ENCODE assay signal across 8 cellular contexts in the genomic region with DNA sequence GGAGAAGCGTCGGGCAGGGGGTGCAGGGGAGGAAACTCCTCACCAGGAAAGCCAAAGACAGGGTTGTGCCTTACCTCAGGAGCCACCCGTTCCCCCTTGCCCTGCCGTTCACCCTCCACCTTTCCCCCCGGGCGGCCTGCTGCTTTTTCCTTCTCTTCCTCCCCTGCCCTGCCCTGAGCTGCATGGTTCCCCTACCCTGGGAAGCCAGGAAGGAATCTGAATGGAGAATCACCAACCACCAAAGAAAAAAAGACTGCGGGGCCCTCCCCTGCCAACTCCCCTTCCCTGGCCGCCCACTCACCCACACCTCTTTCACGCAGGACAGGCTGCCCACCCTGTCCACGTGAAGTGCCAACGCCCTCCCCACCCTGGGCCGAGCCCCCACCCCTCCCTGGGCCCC. TPM values are rescaled to one million over a fixed set of nuclear protein-coding genes. Genes with fewer than 3 reads are reported as not detected.
A peak's percentile ranks its signal among the peaks of the same experiment; 100 is the strongest.
DNase-seq lines count a peak whose midpoint lies in the region; ATAC-seq, FAIRE-seq and TF ChIP-seq lines count a peak whose summit lies in the region.

No MANE protein-coding gene starts in this region.

- CTCF ChIA-PET in PC-3 (lab: Charles Lee), result no interaction called here
- CTCF ChIA-PET in K562 (lab: Yijun Ruan, JAX; ENCODE audit: low intra/inter-chr PET ratio), result interaction anchor here (0.7 kb wide), 1 partner anchor 126 kb away, joined by 3 read pairs; no protein-coding TSS in a partner anchor

- intact Hi-C loops in PC-3 (cut with micrococcal nuclease) (no loop called here), K562 (cut with micrococcal nuclease) (loop anchor here (10.0 kb wide), 1 partner anchor 165 kb away; no protein-coding TSS in a partner anchor), lower leg skin (cut with DNase I; ENCODE audit: low total_unique reads) (loop anchor here (10.0 kb wide), 1 partner anchor 175 kb away; no protein-coding TSS in a partner anchor), stomach (cut with DNase I; ENCODE audit: low total_unique reads) (no loop called here)

- H3K79me2 ChIP-seq in PC-3 (ENCODE audit: low read length) (peaks cover 41% of the 10 kb centered on the region), K562 (ENCODE audit: control insufficient read depth, insufficient read depth, low read length) (peaks cover 43% of the 10 kb centered on the region)

- no peak for TF ChIP-seq POLR2A in K562 (conservative IDR thresholded peaks at IDR 0.05)
- TF ChIP-seq POLR2A in lower leg skin (IDR thresholded peaks at IDR 0.05), result no peak
- TF ChIP-seq POLR2A in stomach (IDR thresholded peaks at IDR 0.05), result no peak

- no peak for TF ChIP-seq RAD21 in K562 (CRISPR knock-in tag; conservative IDR thresholded peaks at IDR 0.05 in 1 of 2, IDR thresholded peaks at IDR 0.05 in 1 of 2)

- TF ChIP-seq EP300 in K562 (IDR thresholded peaks at IDR 0.05; ENCODE audit: low read length), result no peak
- no peak for TF ChIP-seq EP300 in stomach (IDR thresholded peaks at IDR 0.05)

- WGBS in K562 (ENCODE audit: insufficient coverage, low coverage, missing lambda C conversion rate), result no CpG with 5 or more reads among the region's 12 CpGs
- 3 to 9% methylated on average over 11 to 12 of the region's 12 CpGs for WGBS in lower leg skin, 2 donors
- 3 to 13% (median 7%) methylated on average over 10 to 12 of the region's 12 CpGs for WGBS in stomach, 5 donors

- H3K27me3 ChIP-seq in PC-3 (ENCODE audit: low read length) (no peaks in the 10 kb centered on the region), K562 (ENCODE audit: control insufficient read depth in 2 of 2, insufficient read depth in 2 of 2, low read length in 2 of 2) (no peaks in the 10 kb centered on the region), stomach (no peaks in the 10 kb centered on the region)

- peaks cover 17% of the 10 kb centered on the region for H3K4me1 ChIP-seq in PC-3 (ENCODE audit: insufficient read depth, low read length)
- peaks cover 12 to 21% of the 10 kb centered on the region in 2 experiments; a peak in 4 of 5 replicates for H3K4me1 ChIP-seq in K562 (replicated peaks in 1 of 2; ENCODE audit: control insufficient read depth in 2 of 2, insufficient read depth in 2 of 2, low read length in 2 of 2)
- peaks cover 27 to 66% (median 54%) of the 10 kb centered on the region in 4 donors for H3K4me1 ChIP-seq in stomach

- H3K36me3 ChIP-seq in PC-3 (ENCODE audit: low read depth, low read length) (peaks cover 3% of the 10 kb centered on the region), K562 (ENCODE audit: control insufficient read depth, insufficient read depth, low read length) (peaks cover 29% of the 10 kb centered on the region), stomach (peaks cover under 1 to 34% (median 24%) of the 10 kb centered on the region in 4 donors)

- H3K4me3 ChIP-seq in PC-3 (ENCODE audit: low read length), result peak overlapping the region; percentile 79; the same call in 1 of the 2 replicates
- H3K4me3 ChIP-seq in K562, result peak overlapping the region; percentile 60
- no peak overlapping the region for H3K4me3 ChIP-seq in lower leg skin (ENCODE audit: low read depth, poor library complexity, severe bottlenecking)
- H3K4me3 ChIP-seq in stomach, result peak overlapping the region; percentile 61 to 84 (median 76)

- TF ChIP-seq CTCF in PC-3 (conservative IDR thresholded peaks at IDR 0.05; ENCODE audit: low read depth, low read length) (no peak), K562 (IDR thresholded peaks at IDR 0.05 in 2 of 3, conservative IDR thresholded peaks at IDR 0.05 in 1 of 3; ENCODE audit: insufficient read depth in 2 of 3, low read depth in 1 of 3, low read length in 3 of 3) (no peak), lower leg skin (IDR thresholded peaks at IDR 0.05) (no peak), stomach (IDR thresholded peaks at IDR 0.05) (no peak)

- H3F3A ChIP-seq in PC-3 (ENCODE audit: low read length, unreplicated experiment), result peaks cover 6% of the 10 kb centered on the region

- ATAC-seq in PC-3 (no peak), K562 (peak; percentile 11)

- no peaks in the 10 kb centered on the region for H3K9me1 ChIP-seq in K562 (ENCODE audit: control insufficient read depth, insufficient read depth, low read length)

- H3K9ac ChIP-seq in PC-3 (ENCODE audit: low read length) (peak overlapping the region; percentile 98), K562 (ENCODE audit: insufficient read depth in 1 of 2, low read depth in 2 of 2, low read length in 2 of 2) (peak overlapping the region; percentile 96 to 98)

- no peaks in the 10 kb centered on the region for H3K9me3 ChIP-seq in PC-3 (ENCODE audit: low read length)
- no peaks in the 10 kb centered on the region for H3K9me3 ChIP-seq in K562 (replicated peaks; ENCODE audit: control insufficient read depth, insufficient read depth, low read depth, low read length)
- no peaks in the 10 kb centered on the region for H3K9me3 ChIP-seq in stomach

- BruUV-seq in PC-3 (replicated peaks; lab: Mats Ljungman, UMichigan) (no TSS peak), K562 (replicated peaks; lab: Mats Ljungman, UMichigan) (no TSS peak)

- DNase-seq in COLO829 (ENCODE audit: low spot score), result peak; percentile 19
- no peak for DNase-seq in PC-3
- DNase-seq in K562 (ENCODE audit: extremely low read depth in 1 of 4, low spot score in 3 of 4), result no peak
- DNase-seq in lower leg skin (ENCODE audit: low spot score in 2 of 2), result peak; percentile 26 to 87
- no peak for DNase-seq in stomach
- no peak for DNase-seq in COLO668 (lab: John Stamatoyannopoulos, UW; ENCODE audit: unreplicated experiment)
- no peak for DNase-seq in DMS153 (lab: John Stamatoyannopoulos, UW)
- no peak for DNase-seq in germinal center (ENCODE audit: low spot score)

- H4K20me1 ChIP-seq in PC-3 (ENCODE audit: low read length) (no peaks in the 10 kb centered on the region), K562 (replicated peaks; ENCODE audit: control insufficient read depth, insufficient read depth, low read length) (0 out of 2 replicates have a peak, but pooled peaks cover 8% of the 10 kb centered on the region)

- POLR2A ChIA-PET in PC-3 (lab: Charles Lee; ENCODE audit: unreplicated experiment), result interaction anchor here (0.6 to 1.0 kb wide), 3 partner anchors 60 to 184 kb away, joined by 3 to 19 read pairs (median 4); partner anchors contain the start of gene NOL6
- POLR2A ChIA-PET in K562 (lab: Yijun Ruan, JAX), result interaction anchor here (0.8 to 1.9 kb wide), 11 partner anchors 8 to 265 kb away, joined by 3 to 10 read pairs (median 4); partner anchors contain the start of genes DNAJA1 and NOL6

- no peaks in the 10 kb centered on the region for H3K9me2 ChIP-seq in PC-3 (replicated peaks; ENCODE audit: low read length)

- H3K4me2 ChIP-seq in PC-3 (ENCODE audit: low read length) (peak overlapping the region; percentile 89), K562 (ENCODE audit: insufficient read depth, low read length) (peak overlapping the region; percentile 91)

- in situ Hi-C loops in K562 (cut with MboI), result no loop called here

- FAIRE-seq in K562 (lab: Jason Lieb, UNC), result no peak

- H3K27ac ChIP-seq in PC-3 (ENCODE audit: low read length), result peak overlapping the region; percentile 97
- H3K27ac ChIP-seq in K562 (ENCODE audit: extremely low read depth, low read depth, low read length), result peak overlapping the region; percentile 99
- H3K27ac ChIP-seq in stomach, result peak overlapping the region; percentile 86 to 99 (median 98)

- no peak overlapping the region for H2AFZ ChIP-seq in PC-3 (ENCODE audit: low read length)
- H2AFZ ChIP-seq in K562 (ENCODE audit: low read depth, low read length), result no peak overlapping the region

RNA-seq across cellular contexts. Expression of gene NFX1, which starts 0.8 kb away (rescaled TPM):
- total RNA-seq in PC-3 (2014; rRNA removed), result 12.5 and 15.4 TPM in 2 replicates
- 66.7 and 97.6 TPM in 2 replicates for total RNA-seq in K562 (2011; cell fraction: chromatin; rRNA removed; ENCODE audit: low replicate concordance)
- 38.2 and 46.5 TPM in 2 replicates for total RNA-seq in K562 (2011; cell fraction: nucleolus; rRNA removed)
- 46.0 and 51.6 TPM in 2 replicates for total RNA-seq in K562 (2011; cell fraction: nucleoplasm; rRNA removed)
- 22.1 and 23.8 TPM in 2 replicates for total RNA-seq in K562 (2014; rRNA removed)
- total RNA-seq in K562 (2014; rRNA removed; fragmentation: Illumina TruSeq; extraction: Trizol), result 26.3 and 28.7 TPM in 2 replicates
- 24.8 and 26.8 TPM in 2 replicates for total RNA-seq in K562 (2015; rRNA removed; fragmentation: Illumina TruSeq; extraction: Trizol)
- total RNA-seq in K562 (2021), result 29.9 and 30.8 TPM in 2 replicates
- polyA plus RNA-seq in K562 (2011; rRNA removed), result 36.5 and 38.9 TPM in 2 replicates
- polyA plus RNA-seq in K562 (2011; cell fraction: cytosol; rRNA removed), result 37.3 and 38.7 TPM in 2 replicates
- 31.5 and 51.2 TPM in 2 replicates for polyA plus RNA-seq in K562 (2011; cell fraction: nucleus; rRNA removed)
- polyA plus RNA-seq in K562 (2012), result 24.7 and 28.0 TPM in 2 replicates
- 32.7 and 38.5 TPM in 2 replicates for polyA plus RNA-seq in K562 (2014; fragmentation: Illumina TruSeq; extraction: Trizol)
- polyA plus RNA-seq in K562 (2014; fragmentation: Nextera tagmentation; extraction: Ambion mirVana), result 10 to 100 TPM in 1 of 2 experiments, 1 to 10 TPM in 1; 8.8 to 32.5 TPM
- polyA plus RNA-seq in K562 (2014; rRNA removed), result 24.0 TPM in 2 replicates
- 86.2 and 99.5 TPM in 2 replicates for polyA minus RNA-seq in K562 (2011; rRNA and poly(A)+ RNA removed)
- polyA minus RNA-seq in K562 (2011; cell fraction: cytosol; rRNA and poly(A)+ RNA removed), result 17.6 and 30.2 TPM in 2 replicates
- 29.8 and 38.5 TPM in 2 replicates for polyA minus RNA-seq in K562 (2011; cell fraction: nucleus; rRNA and poly(A)+ RNA removed)
- 10 to 100 TPM; 39.3 to 53.6 (median 47.1) TPM for total RNA-seq in lower leg skin
- total RNA-seq in stomach, result 10 to 100 TPM; 20.3 to 46.9 (median 36.4) TPM
- polyA plus RNA-seq in stomach, result 10 to 100 TPM; 11.3 to 19.9 (median 13.3) TPM

RNA-seq across cellular contexts. Expression of gene CHMP5, which starts 24.7 kb away (rescaled TPM):
- 64.2 and 65.0 TPM in 2 replicates for total RNA-seq in PC-3 (2014; rRNA removed)
- 5.5 and 19.4 TPM in 2 replicates for total RNA-seq in K562 (2011; cell fraction: chromatin; rRNA removed; ENCODE audit: low replicate concordance)
- total RNA-seq in K562 (2011; cell fraction: nucleolus; rRNA removed), result 4.7 and 5.7 TPM in 2 replicates
- total RNA-seq in K562 (2011; cell fraction: nucleoplasm; rRNA removed), result 14.0 and 18.7 TPM in 2 replicates
- total RNA-seq in K562 (2014; rRNA removed), result 34.2 and 42.8 TPM in 2 replicates
- 59.9 and 71.6 TPM in 2 replicates for total RNA-seq in K562 (2014; rRNA removed; fragmentation: Illumina TruSeq; extraction: Trizol)
- 33.8 and 36.5 TPM in 2 replicates for total RNA-seq in K562 (2015; rRNA removed; fragmentation: Illumina TruSeq; extraction: Trizol)
- total RNA-seq in K562 (2021), result 36.0 and 39.3 TPM in 2 replicates
- 53.3 and 67.2 TPM in 2 replicates for polyA plus RNA-seq in K562 (2011; rRNA removed)
- polyA plus RNA-seq in K562 (2011; cell fraction: cytosol; rRNA removed), result 9.2 and 27.3 TPM in 2 replicates
- 8.0 and 17.0 TPM in 2 replicates for polyA plus RNA-seq in K562 (2011; cell fraction: nucleus; rRNA removed)
- polyA plus RNA-seq in K562 (2012), result 38.2 and 46.2 TPM in 2 replicates
- 50.9 and 53.0 TPM in 2 replicates for polyA plus RNA-seq in K562 (2014; fragmentation: Illumina TruSeq; extraction: Trizol)
- 100 to 1,000 TPM in 1 of 2 experiments, 10 to 100 TPM in 1; 99.5 to 105 TPM for polyA plus RNA-seq in K562 (2014; fragmentation: Nextera tagmentation; extraction: Ambion mirVana)
- 53.0 and 54.9 TPM in 2 replicates for polyA plus RNA-seq in K562 (2014; rRNA removed)
- polyA minus RNA-seq in K562 (2011; rRNA and poly(A)+ RNA removed), result 50.1 and 53.8 TPM in 2 replicates
- 13.8 and 14.3 TPM in 2 replicates for polyA minus RNA-seq in K562 (2011; cell fraction: cytosol; rRNA and poly(A)+ RNA removed)
- polyA minus RNA-seq in K562 (2011; cell fraction: nucleus; rRNA and poly(A)+ RNA removed), result 4.0 and 5.9 TPM in 2 replicates
- total RNA-seq in lower leg skin, result 10 to 100 TPM; 55.3 to 81.5 (median 65.6) TPM
- 100 to 1,000 TPM in 1 of 5 donors, 10 to 100 TPM in 3, 1 to 10 TPM in 1; 9.8 to 129 (median 23.5) TPM for total RNA-seq in stomach
- 100 to 1,000 TPM in 1 of 3 donors, 10 to 100 TPM in 2; 50.7 to 164 (median 77.9) TPM for polyA plus RNA-seq in stomach

RNA-seq across cellular contexts. Expression of gene BAG1, which starts 25.0 kb away (rescaled TPM):
- total RNA-seq in PC-3 (2014; rRNA removed) (103 and 132 TPM in 2 replicates), K562 (2014; rRNA removed) (76.1 and 106 TPM in 2 replicates), K562 (2014; rRNA removed; fragmentation: Illumina TruSeq; extraction: Trizol) (56.0 and 57.6 TPM in 2 replicates), K562 (2015; rRNA removed; fragmentation: Illumina TruSeq; extraction: Trizol) (56.0 and 59.2 TPM in 2 replicates), K562 (2021) (86.6 and 94.5 TPM in 2 replicates), lower leg skin (100 to 1,000 TPM; 122 to 220 (median 172) TPM), stomach (100 to 1,000 TPM in 3 of 5 donors, 10 to 100 TPM in 1, 1 to 10 TPM in 1; 2.3 to 461 (median 138) TPM)
- 64.8 and 75.0 TPM in 2 replicates for total RNA-seq in K562 (2011; cell fraction: chromatin; rRNA removed; ENCODE audit: low replicate concordance)
- 51.1 and 58.0 TPM in 2 replicates for total RNA-seq in K562 (2011; cell fraction: nucleolus; rRNA removed)
- 69.4 and 101 TPM in 2 replicates for total RNA-seq in K562 (2011; cell fraction: nucleoplasm; rRNA removed)
- polyA plus RNA-seq in K562 (2011; rRNA removed) (30.3 and 46.1 TPM in 2 replicates), K562 (2014; fragmentation: Illumina TruSeq; extraction: Trizol) (56.9 and 60.0 TPM in 2 replicates), K562 (2014; fragmentation: Nextera tagmentation; extraction: Ambion mirVana) (10 to 100 TPM in 1 of 2 experiments, 1 to 10 TPM in 1; 9.7 to 10.0 TPM), K562 (2014; rRNA removed) (103 and 120 TPM in 2 replicates), stomach (100 to 1,000 TPM; 112 to 229 (median 125) TPM)
- polyA plus RNA-seq in K562 (2011; cell fraction: cytosol; rRNA removed), result 22.2 and 23.4 TPM in 2 replicates
- polyA plus RNA-seq in K562 (2011; cell fraction: nucleus; rRNA removed), result 22.2 and 25.2 TPM in 2 replicates
- polyA plus RNA-seq in K562 (2012), result 56.8 and 58.7 TPM in 2 replicates
- 26.4 TPM in 2 replicates for polyA minus RNA-seq in K562 (2011; rRNA and poly(A)+ RNA removed)
- 13.6 and 14.4 TPM in 2 replicates for polyA minus RNA-seq in K562 (2011; cell fraction: cytosol; rRNA and poly(A)+ RNA removed)
- polyA minus RNA-seq in K562 (2011; cell fraction: nucleus; rRNA and poly(A)+ RNA removed), result 27.6 and 40.3 TPM in 2 replicates

RNA-seq across cellular contexts. Expression of gene SPINK4, which starts 49.5 kb away (rescaled TPM):
- total RNA-seq in PC-3 (2014; rRNA removed) (not detected in 2 replicates), K562 (2014; rRNA removed) (not detected in 2 replicates), K562 (2014; rRNA removed; fragmentation: Illumina TruSeq; extraction: Trizol) (1.1 and 1.6 TPM in 2 replicates), K562 (2015; rRNA removed; fragmentation: Illumina TruSeq; extraction: Trizol) (not detected in 2 replicates), K562 (2021) (0.80 TPM in 1 of 2 replicates, not detected in the other), lower leg skin (not detected), stomach (10 to 100 TPM in 1 of 5 donors, not detected in 4; 29.5 TPM)
- not detected in 2 replicates for total RNA-seq in K562 (2011; cell fraction: chromatin; rRNA removed; ENCODE audit: low replicate concordance)
- total RNA-seq in K562 (2011; cell fraction: nucleolus; rRNA removed), result not detected in 2 replicates
- total RNA-seq in K562 (2011; cell fraction: nucleoplasm; rRNA removed), result not detected in 2 replicates
- polyA plus RNA-seq in K562 (2011; rRNA removed) (0.74 and 1.1 TPM in 2 replicates), K562 (2014; fragmentation: Illumina TruSeq; extraction: Trizol) (2.0 and 2.1 TPM in 2 replicates), K562 (2014; fragmentation: Nextera tagmentation; extraction: Ambion mirVana) (1 to 10 TPM; 3.9 to 5.5 TPM), K562 (2014; rRNA removed) (2.1 and 5.1 TPM in 2 replicates), stomach (10 to 100 TPM in 1 of 3 donors, 1 to 10 TPM in 1, not detected in 1; 2.1 to 19.1 TPM)
- 1.3 TPM in 1 of 2 replicates, not detected in the other for polyA plus RNA-seq in K562 (2011; cell fraction: cytosol; rRNA removed)
- not detected in 2 replicates for polyA plus RNA-seq in K562 (2011; cell fraction: nucleus; rRNA removed)
- 0.92 and 2.0 TPM in 2 replicates for polyA plus RNA-seq in K562 (2012)
- not detected in 2 replicates for polyA minus RNA-seq in K562 (2011; rRNA and poly(A)+ RNA removed)
- 11.9 and 19.0 TPM in 2 replicates for polyA minus RNA-seq in K562 (2011; cell fraction: cytosol; rRNA and poly(A)+ RNA removed)
- 3.2 TPM in 1 of 2 replicates, not detected in the other for polyA minus RNA-seq in K562 (2011; cell fraction: nucleus; rRNA and poly(A)+ RNA removed)

Comparison
In these comparisons a context has a peak if more than half of its experiments do, and no peak if none do; other contexts are left out.
1. DNase-seq: peak in COLO829 (single experiment) and lower leg skin (2 of 2); none in PC-3 (single experiment), K562 (0 of 4), stomach (single experiment), COLO668 (single experiment), DMS153 (single experiment) and germinal center (single experiment).
2. intact Hi-C loops: an anchor here in K562 (10.0 kb wide) and lower leg skin (10.0 kb wide); none called in PC-3 and stomach.
3. Peak in every context shown above with its lines, with median percentiles within 50 percentile points of each other: H3K27ac ChIP-seq.